26 cellular contexts compared by ENCODE assay signal in the genomic region with DNA sequence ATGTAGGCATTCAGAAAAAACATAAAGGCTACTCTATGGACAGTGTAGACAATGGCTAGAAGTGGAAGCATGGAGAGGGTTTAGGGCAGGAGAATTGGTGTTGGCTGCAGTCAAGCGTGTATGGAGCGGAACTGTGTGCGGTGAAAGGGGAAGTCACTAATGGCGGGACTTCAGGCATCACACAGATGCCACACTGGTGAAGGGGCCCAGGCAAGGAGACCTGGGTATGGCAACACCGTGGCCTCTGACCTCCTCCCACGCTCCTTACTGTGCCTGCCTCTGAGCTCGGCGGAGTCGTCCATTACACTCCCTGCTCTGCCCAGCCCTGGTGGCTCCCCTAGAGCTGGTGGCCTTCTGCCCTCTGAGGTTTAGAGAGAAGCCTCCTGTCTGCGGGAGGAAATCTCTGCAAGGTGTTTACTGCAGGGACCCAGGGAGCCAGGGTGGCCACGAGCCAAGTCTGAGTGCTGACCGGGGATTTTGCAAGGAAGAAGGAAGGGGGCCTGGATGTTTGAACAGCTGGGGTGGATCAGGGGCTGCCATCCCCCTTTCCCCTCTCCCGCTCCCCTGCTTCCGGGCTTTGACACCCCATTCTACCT.
DNase-seq lines count a peak whose midpoint lies in the region; ATAC-seq and TF ChIP-seq lines count a peak whose summit lies in the region.
"Had no signal": no experiment of that assay in that cellular context is flagged by ENCODE, and none has a peak within 500 bp of the region (broad histone marks: within the 10 kb centered on the region; RNA-seq: fewer than 3 reads in every experiment).

No MANE protein-coding gene starts in this region.

- BruUV-seq in OCI-LY7 (replicated peaks; lab: Mats Ljungman, UMichigan), result no TSS peak

- POLR2A ChIA-PET in OCI-LY7 (lab: Charles Lee), result no interaction called here

- H4K20me1 ChIP-seq in OCI-LY7 (ENCODE audit: insufficient read depth, low read length), result no peaks in the 10 kb centered on the region

- H3K27ac ChIP-seq in right atrium auricular region (no peak overlapping the region), OCI-LY7 (ENCODE audit: low read depth, low read length, poor library complexity, severe bottlenecking) (no peak overlapping the region), upper lobe of right lung (no peak overlapping the region)
- H3K27ac ChIP-seq: brain microvascular endothelial cell, C4-2B, parathyroid adenoma, right lobe of liver, SJSA1 had no signal

- DNase-seq in right atrium auricular region (ENCODE audit: low spot score) (peak; percentile 40), left ventricle myocardium superior (no peak), OCI-LY7 (ENCODE audit: low spot score) (peak; percentile 13), left kidney (ENCODE audit: low read depth, low spot score) (peak; percentile 54), upper lobe of right lung (no peak), DMS 273 treated with DMSO at 0.1 percent for 48 hours (lab: John Stamatoyannopoulos, UW) (no peak), COLO829 (ENCODE audit: low spot score) (no peak)
- DNase-seq: ACHN; activated CD4-positive, alpha-beta memory T cell treated with anti-CD3 and anti-CD28 coated beads for 36 hours; activated CD4-positive, CD25-positive, alpha-beta regulatory T cell; activated effector memory CD4-positive, alpha-beta T cell treated with anti-CD3 and anti-CD28 coated beads, Interleukin-2, amount 50 U/mL, for 16 hours; activated T-cell treated with anti-CD3 and anti-CD28 coated beads for 4 hours; brain microvascular endothelial cell; GDM1; KG1; mammary epithelial cell; NCI-H1105 treated with DMSO at 0.1 percent for 48 hours; NCI-H2029 treated with DMSO at 0.1 percent for 48 hours; NCI-H446; NK-92 treated with Interleukin-12 subunit alpha and Interleukin-12 subunit beta, amount 100 ng/mL, for 24 hours; right lobe of liver; stimulated activated CD4-positive, alpha-beta T cell treated with anti-CD3 and anti-CD28 coated beads, Interleukin-15, amount 100 ng/mL, for 24 hours had no signal

- H3K9me2 ChIP-seq in OCI-LY7 (ENCODE audit: insufficient read depth, low read length), result no peaks in the 10 kb centered on the region

- H3K9me3 ChIP-seq in right atrium auricular region (no peaks in the 10 kb centered on the region), OCI-LY7 (ENCODE audit: low read length) (no peaks in the 10 kb centered on the region), upper lobe of right lung (no peaks in the 10 kb centered on the region)
- H3K9me3 ChIP-seq: right lobe of liver, SJSA1 had no signal

- H3K4me3 ChIP-seq in right atrium auricular region (no peak overlapping the region), OCI-LY7 (ENCODE audit: low read depth, low read length, poor library complexity, severe bottlenecking) (no peak overlapping the region), upper lobe of right lung (no peak overlapping the region)
- H3K4me3 ChIP-seq: right lobe of liver, SJSA1 had no signal

- H3K4me1 ChIP-seq in right atrium auricular region (no peaks in the 10 kb centered on the region), OCI-LY7 (ENCODE audit: insufficient read depth, low read length, poor library complexity, severe bottlenecking) (peaks cover 3% of the 10 kb centered on the region), upper lobe of right lung (no peaks in the 10 kb centered on the region)
- H3K4me1 ChIP-seq: parathyroid adenoma, right lobe of liver, SJSA1 had no signal

- no peaks in the 10 kb centered on the region for H3K36me3 ChIP-seq in right atrium auricular region
- no peaks in the 10 kb centered on the region for H3K36me3 ChIP-seq in OCI-LY7 (ENCODE audit: insufficient read depth, low read length)
- no peaks in the 10 kb centered on the region for H3K36me3 ChIP-seq in upper lobe of right lung
- H3K36me3 ChIP-seq: brain microvascular endothelial cell, right lobe of liver, SJSA1 had no signal

- H3K79me2 ChIP-seq in OCI-LY7 (ENCODE audit: insufficient read depth, low read depth, low read length), result no peaks in the 10 kb centered on the region
- H3K79me2 ChIP-seq: parathyroid adenoma had no signal

- no peak overlapping the region for H2AFZ ChIP-seq in OCI-LY7 (ENCODE audit: low read length)
- H2AFZ ChIP-seq: parathyroid adenoma had no signal

- no peaks in the 10 kb centered on the region for H3K27me3 ChIP-seq in right atrium auricular region
- no peaks in the 10 kb centered on the region for H3K27me3 ChIP-seq in upper lobe of right lung
- H3K27me3 ChIP-seq: right lobe of liver had no signal

- intact Hi-C loops in left ventricle myocardium superior (cut with micrococcal nuclease) (no loop called here), OCI-LY7 (cut with micrococcal nuclease; ENCODE audit: unreplicated experiment) (no loop called here), upper lobe of right lung (cut with DNase I) (no loop called here)

- ATAC-seq in left ventricle myocardium superior (no peak), upper lobe of right lung (peak; percentile 40), GM21526 (IDR thresholded peaks at IDR 0.05; ENCODE audit: low FRiP score, unreplicated experiment) (no peak)
- ATAC-seq: right lobe of liver had no signal

- no peak overlapping the region for H3K4me2 ChIP-seq in OCI-LY7 (ENCODE audit: low read length)

- CTCF ChIA-PET in OCI-LY7 (lab: Charles Lee; ENCODE audit: unreplicated experiment), result no interaction called here

- TF ChIP-seq CTCF in right atrium auricular region (IDR thresholded peaks at IDR 0.05) (no peak), OCI-LY7 (conservative IDR thresholded peaks at IDR 0.05; ENCODE audit: low read length) (no peak), upper lobe of right lung (IDR thresholded peaks at IDR 0.05) (no peak)

Comparison
In these comparisons a context has a peak if more than half of its experiments do, and no peak if none do; other contexts are left out.
1. DNase-seq: peak in right atrium auricular region (single experiment), OCI-LY7 (single experiment) and left kidney (single experiment); none in left ventricle myocardium superior (single experiment), upper lobe of right lung (single experiment), DMS 273 treated with DMSO at 0.1 percent for 48 hours (single experiment) and COLO829 (single experiment).